In genomic region chr4:162403956-162404355, GRCh38 we compare ENCODE assay signal across 25 cellular contexts.
"Had no signal": no experiment of that assay in that cellular context is flagged by ENCODE, and none has a peak within 500 bp of the region (broad histone marks: within the 10 kb centered on the region; RNA-seq: fewer than 3 reads in every experiment).

No MANE protein-coding gene starts in this region.

- H3K36me3 ChIP-seq: colonic mucosa, gastrocnemius medialis, left lung, lower lobe of right lung, right lobe of liver, suprapubic skin had no signal

- H3K27me3 ChIP-seq: colonic mucosa, gastrocnemius medialis, left lung, right lobe of liver, suprapubic skin had no signal

- H3K4me3 ChIP-seq: colonic mucosa, gastrocnemius medialis, left lung, lower lobe of right lung, psoas muscle, right lobe of liver, suprapubic skin had no signal

- H3K27ac ChIP-seq: colonic mucosa, epithelial cell of prostate, gastrocnemius medialis, left lung, lower lobe of right lung, psoas muscle, right lobe of liver, suprapubic skin had no signal

- H3K4me1 ChIP-seq: gastrocnemius medialis, left lung, lower lobe of right lung, psoas muscle, right lobe of liver, suprapubic skin had no signal

- DNase-seq: colonic mucosa; effector CD8-positive, alpha-beta T cell; endodermal cell; foreskin fibroblast; gastrocnemius medialis; head of caudate nucleus; hippocampal formation; left cardiac atrium; left lung; lower lobe of right lung; natural killer cell; nucleus accumbens; psoas muscle; right lobe of liver; small intestine; stimulated activated CD4-positive, alpha-beta T cell treated with anti-CD3 and anti-CD28 coated beads, Interleukin-12 subunit alpha, Interleukin-12 subunit beta, amount 100 ng/mL, for 4 hours; stimulated activated CD4-positive, alpha-beta T cell treated with anti-CD3 and anti-CD28 coated beads, Interleukin-1b, Interleukin-23, amount 100 ng/mL, for 48 hours; stimulated activated CD4-positive, alpha-beta T cell treated with anti-CD3 and anti-CD28 coated beads, Interleukin-4, amount 100 ng/mL, for 1 hour; stimulated activated CD8-positive, alpha-beta memory T cell treated with anti-CD3 and anti-CD28 coated beads, Interleukin-4, amount 100 ng/mL, for 48 hours; stimulated activated naive CD4-positive, alpha-beta T cell; stimulated activated naive CD8-positive, alpha-beta T cell treated with anti-CD3 and anti-CD28 coated beads, Interleukin-15, amount 100 ng/mL, for 72 hours; trophoblast cell had no signal

- H3K9me3 ChIP-seq: colonic mucosa, gastrocnemius medialis, lower lobe of right lung, psoas muscle, right lobe of liver, suprapubic skin had no signal

- ATAC-seq: esophagus mucosa; gastrocnemius medialis; left lung; lower lobe of right lung; natural killer cell; psoas muscle; right lobe of liver; stimulated activated naive CD8-positive, alpha-beta T cell treated with anti-CD3 and anti-CD28 coated beads, Interleukin-15, amount 100 ng/mL, for 72 hours had no signal
